8 cellular contexts compared by ENCODE assay signal in genomic region chr2:202911203-202911512, GRCh38. TPM values are rescaled to one million over a fixed set of nuclear protein-coding genes. Genes with fewer than 3 reads are reported as not detected.
A peak's percentile ranks its signal among the peaks of the same experiment; 100 is the strongest.
DNase-seq lines count a peak whose midpoint lies in the region; ATAC-seq and TF ChIP-seq lines count a peak whose summit lies in the region.

No MANE protein-coding gene starts in this region.

- peak overlapping the region; percentile 55 for H3K27ac Mint-ChIP-seq in MCF 10A (ENCODE audit: low read depth, unreplicated experiment)
- peak overlapping the region; percentile 98 for H3K27ac Mint-ChIP-seq in mesothelial cell of epicardium

- DNase-seq in MCF 10A (ENCODE audit: unreplicated experiment): no peak
- DNase-seq in mesothelial cell of epicardium (ENCODE audit: low spot score in 2 of 2, unreplicated experiment in 2 of 2): no peak
- DNase-seq in OCI-M2 (lab: John Stamatoyannopoulos, UW; ENCODE audit: unreplicated experiment): no peak
- no peak for DNase-seq in DMS 273 treated with DMSO at 0.1 percent for 48 hours (lab: John Stamatoyannopoulos, UW)
- no peak for DNase-seq in activated CD4-positive, alpha-beta T cell treated with anti-CD3 and anti-CD28 coated beads, Interleukin-2, amount 50 U/mL, for 48 hours
- DNase-seq in NCI-H446 treated with DMSO at 0.1 percent for 48 hours (lab: John Stamatoyannopoulos, UW): no peak

- POLR2A ChIA-PET in MCF 10A (lab: Yijun Ruan, JAX): interaction anchor here (0.5 to 4.0 kb wide), 21 partner anchors 10 to 998 kb away, joined by 3 to 41 read pairs (median 4); partner anchors contain the start of genes CYP20A1, FAM117B, ICA1L and NBEAL1

- peaks cover 16% of the 10 kb centered on the region for H3K36me3 Mint-ChIP-seq in MCF 10A (ENCODE audit: insufficient read depth, unreplicated experiment)
- H3K36me3 Mint-ChIP-seq in mesothelial cell of epicardium: peaks cover 4% of the 10 kb centered on the region

- H3K4me3 ChIP-seq in GM12875 (ENCODE audit: low read depth, low read length): peak overlapping the region; percentile 58

- ATAC-seq in HG03095 (IDR thresholded peaks at IDR 0.05; ENCODE audit: unreplicated experiment): peak; percentile 10

- H3K9me3 Mint-ChIP-seq in MCF 10A (ENCODE audit: unreplicated experiment): no peaks in the 10 kb centered on the region
- H3K9me3 Mint-ChIP-seq in mesothelial cell of epicardium: no peaks in the 10 kb centered on the region

- peak overlapping the region; percentile 96 for H3K4me3 Mint-ChIP-seq in MCF 10A (ENCODE audit: unreplicated experiment)
- H3K4me3 Mint-ChIP-seq in mesothelial cell of epicardium: peak overlapping the region; percentile 96

- no peak for TF ChIP-seq CTCF in GM12875 (IDR thresholded peaks at IDR 0.05; ENCODE audit: borderline replicate concordance, insufficient read depth, low read depth, low read length)
- no peak for TF ChIP-seq CTCF in MCF 10A (IDR thresholded peaks at IDR 0.05; ENCODE audit: unreplicated experiment)
- no peak for TF ChIP-seq CTCF in mesothelial cell of epicardium (IDR thresholded peaks at IDR 0.05; ENCODE audit: unreplicated experiment)

- no TSS peak for BruUV-seq in MCF 10A (replicated peaks; lab: Mats Ljungman, UMichigan)

- H3K4me1 Mint-ChIP-seq in MCF 10A (ENCODE audit: insufficient read depth, unreplicated experiment): peaks cover 18% of the 10 kb centered on the region
- peaks cover 20% of the 10 kb centered on the region for H3K4me1 Mint-ChIP-seq in mesothelial cell of epicardium

- CTCF ChIA-PET in MCF 10A (lab: Yijun Ruan, JAX): interaction anchor here (1.0 to 1.6 kb wide), 4 partner anchors 9 to 337 kb away, joined by 3 to 4 read pairs (median 4); no protein-coding TSS in a partner anchor

- no peaks in the 10 kb centered on the region for H3K27me3 Mint-ChIP-seq in MCF 10A (ENCODE audit: insufficient read depth, unreplicated experiment)
- no peaks in the 10 kb centered on the region for H3K27me3 Mint-ChIP-seq in mesothelial cell of epicardium (ENCODE audit: low read depth)

- intact Hi-C loops in MCF 10A (cut with micrococcal nuclease): loop anchor here (2.0 to 5.0 kb wide), 3 partner anchors 104 to 326 kb away; partner anchors contain the start of genes CYP20A1 and NBEAL1

RNA-seq across cellular contexts. Expression of gene WDR12, which starts 0.3 kb away (rescaled TPM):
- total RNA-seq in MCF 10A (2022) (141 and 146 TPM in 2 replicates), mesothelial cell of epicardium (54.4 to 58.9 TPM (median 58.6 TPM) in 3 replicates)

RNA-seq across cellular contexts. Expression of gene CARF, which starts 0.9 kb away (rescaled TPM):
- total RNA-seq in MCF 10A (2022) (6.8 and 8.2 TPM in 2 replicates), mesothelial cell of epicardium (13.7 to 17.0 TPM (median 16.8 TPM) in 3 replicates)

RNA-seq across cellular contexts. Expression of gene ICA1L, which starts 39.6 kb away (rescaled TPM):
- total RNA-seq in MCF 10A (2022) (6.5 and 8.0 TPM in 2 replicates), mesothelial cell of epicardium (9.9 to 13.4 TPM (median 11.8 TPM) in 3 replicates)
